ENCODE assay signal across 24 cellular contexts in genomic region chr3:171841620-171842000, GRCh38. TPM values are rescaled to one million over a fixed set of nuclear protein-coding genes. Genes with fewer than 3 reads are reported as not detected.
DNase-seq lines count a peak whose midpoint lies in the region; ATAC-seq and TF ChIP-seq lines count a peak whose summit lies in the region.
"Had no signal": no experiment of that assay in that cellular context is flagged by ENCODE, and none has a peak within 500 bp of the region (broad histone marks: within the 10 kb centered on the region; RNA-seq: fewer than 3 reads in every experiment).

No MANE protein-coding gene starts in this region.

- H3K9me3 ChIP-seq in adipocyte (ENCODE audit: control insufficient read depth, low read length) (no peaks in the 10 kb centered on the region), neuronal stem cell (replicated peaks in 1 of 2; ENCODE audit: control insufficient read depth in 2 of 2, insufficient read depth in 1 of 2, low read depth in 1 of 2, low read length in 2 of 2) (no peaks in the 10 kb centered on the region), colonic mucosa (no peaks in the 10 kb centered on the region)
- H3K9me3 ChIP-seq: adrenal gland, prostate gland, tibial artery had no signal

- no peak for ATAC-seq in activated T-cell treated with anti-CD3 and anti-CD28 coated beads, Interleukin-2, amount 50 U/mL, for 72 hours (replicated peaks in 1 of 2)
- ATAC-seq in HG02870 (IDR thresholded peaks at IDR 0.05; ENCODE audit: unreplicated experiment): no peak

- H3K4me1 ChIP-seq in adipocyte (ENCODE audit: control insufficient read depth, insufficient read depth, low read length): peaks cover 36% of the 10 kb centered on the region
- H3K4me1 ChIP-seq in neuronal stem cell (ENCODE audit: control insufficient read depth in 2 of 2, insufficient read depth in 1 of 2, low read depth in 1 of 2, low read length in 2 of 2): peaks cover 5 to 32% of the 10 kb centered on the region in 2 donors
- peaks cover 6% of the 10 kb centered on the region for H3K4me1 ChIP-seq in colonic mucosa
- H3K4me1 ChIP-seq: prostate gland had no signal

- no peak overlapping the region for H3K27ac Mint-ChIP-seq in activated T-cell treated with anti-CD3 and anti-CD28 coated beads, Interleukin-2, amount 50 U/mL, for 72 hours
- H3K27ac Mint-ChIP-seq: memory B cell had no signal

- no peak for TF ChIP-seq CTCF in colonic mucosa (IDR thresholded peaks at IDR 0.05)

- H3K4me3 ChIP-seq in adipocyte (ENCODE audit: low read length) (no peak overlapping the region), neuronal stem cell (ENCODE audit: low read length in 2 of 2) (no peak overlapping the region), colonic mucosa (no peak overlapping the region)
- H3K4me3 ChIP-seq: adrenal gland, prostate gland, tibial artery had no signal

- no peaks in the 10 kb centered on the region for H3K36me3 Mint-ChIP-seq in activated T-cell treated with anti-CD3 and anti-CD28 coated beads, Interleukin-2, amount 50 U/mL, for 72 hours (ENCODE audit: insufficient read depth in 2 of 2)
- H3K36me3 Mint-ChIP-seq: memory B cell had no signal

- H2AFZ ChIP-seq in neuronal stem cell (ENCODE audit: low read length): peak overlapping the region; percentile 50

- H4K8ac ChIP-seq in neuronal stem cell (ENCODE audit: low read depth, low read length): no peak overlapping the region

- H3K79me1 ChIP-seq in neuronal stem cell (ENCODE audit: low read depth, low read length): no peaks in the 10 kb centered on the region

- H3K27ac ChIP-seq in neuronal stem cell (replicated peaks; ENCODE audit: low read length) (no peak overlapping the region), colonic mucosa (no peak overlapping the region)
- H3K27ac ChIP-seq: adrenal gland, prostate gland, WERI-Rb-1 had no signal

- H3K36me3 ChIP-seq in adipocyte (ENCODE audit: control insufficient read depth, insufficient read depth, low read length, severe bottlenecking) (no peaks in the 10 kb centered on the region), neuronal stem cell (replicated peaks in 1 of 2; ENCODE audit: control insufficient read depth in 2 of 2, insufficient read depth in 2 of 2, low read length in 2 of 2) (no peaks in the 10 kb centered on the region), colonic mucosa (no peaks in the 10 kb centered on the region)
- H3K36me3 ChIP-seq: adrenal gland, prostate gland, tibial artery, WERI-Rb-1 had no signal

- no peak overlapping the region for H3K4ac ChIP-seq in neuronal stem cell (ENCODE audit: low read length)

- no peak overlapping the region for H3K4me2 ChIP-seq in neuronal stem cell (ENCODE audit: insufficient read depth, low read length, poor library complexity, severe bottlenecking)

- H3K9me3 Mint-ChIP-seq in activated T-cell treated with anti-CD3 and anti-CD28 coated beads, Interleukin-2, amount 50 U/mL, for 72 hours: peaks cover 0 to 1% of the 10 kb centered on the region in 2 donors
- H3K9me3 Mint-ChIP-seq: nephron progenitor cell had no signal

- no peak overlapping the region for H2BK120ac ChIP-seq in neuronal stem cell (ENCODE audit: low read depth, low read length)

- H3K9ac ChIP-seq in adipocyte (ENCODE audit: low read length) (no peak overlapping the region), neuronal stem cell (ENCODE audit: low read depth, low read length, poor library complexity) (no peak overlapping the region), colonic mucosa (ENCODE audit: low read depth in 2 of 2, low read length in 2 of 2) (no peak overlapping the region)

- H3K4me1 Mint-ChIP-seq in activated T-cell treated with anti-CD3 and anti-CD28 coated beads, Interleukin-2, amount 50 U/mL, for 72 hours (ENCODE audit: low read depth): peaks cover 9% of the 10 kb centered on the region

- no peak overlapping the region for H2BK12ac ChIP-seq in neuronal stem cell (ENCODE audit: low read length)

- H2BK5ac ChIP-seq in neuronal stem cell (ENCODE audit: low read length): no peak overlapping the region

- no peak overlapping the region for H3K14ac ChIP-seq in neuronal stem cell (ENCODE audit: low read length)

- no peaks in the 10 kb centered on the region for H3K27me3 ChIP-seq in adipocyte (replicated peaks; ENCODE audit: control insufficient read depth, insufficient read depth, low read length)
- no peaks in the 10 kb centered on the region for H3K27me3 ChIP-seq in neuronal stem cell (ENCODE audit: control insufficient read depth in 3 of 3, insufficient read depth in 3 of 3, low read depth in 1 of 3, low read length in 3 of 3)
- no peaks in the 10 kb centered on the region for H3K27me3 ChIP-seq in colonic mucosa
- H3K27me3 ChIP-seq: adrenal gland, tibial artery had no signal

- no peak overlapping the region for H2BK15ac ChIP-seq in neuronal stem cell (ENCODE audit: low read length)

- H3K4me3 Mint-ChIP-seq in activated T-cell treated with anti-CD3 and anti-CD28 coated beads, Interleukin-2, amount 50 U/mL, for 72 hours: no peak overlapping the region
- H3K4me3 Mint-ChIP-seq: memory B cell, nephron progenitor cell had no signal

- H4K91ac ChIP-seq in neuronal stem cell (ENCODE audit: low read depth, low read length, poor library complexity): no peak overlapping the region

- peaks cover 34% of the 10 kb centered on the region for H3K27me3 Mint-ChIP-seq in activated T-cell treated with anti-CD3 and anti-CD28 coated beads, Interleukin-2, amount 50 U/mL, for 72 hours (ENCODE audit: low read depth)

- H3K18ac ChIP-seq in neuronal stem cell (ENCODE audit: low read length): no peak overlapping the region

- intact Hi-C loops in colonic mucosa (cut with DNase I): no loop called here

- H3K23ac ChIP-seq in neuronal stem cell (ENCODE audit: low read depth, low read length, poor library complexity): no peak overlapping the region

- no peak overlapping the region for H2AK5ac ChIP-seq in neuronal stem cell (ENCODE audit: low read depth, low read length)

- WGBS in neuronal stem cell (ENCODE audit: extremely low coverage in 2 of 2, insufficient read length in 2 of 2, insufficient replicate concordance in 1 of 2), 2 donors: no CpG with 5 or more reads among the region's 1 CpG

- DNase-seq in Daoy (ENCODE audit: low read depth): peak; percentile 34
- DNase-seq in adipocyte (ENCODE audit: low read depth): peak; percentile 68
- DNase-seq in fibroblast of peridontal ligament (ENCODE audit: extremely low read depth): peak; percentile 38
- DNase-seq in neuronal stem cell (ENCODE audit: low spot score): no peak
- no peak for DNase-seq in activated T-cell treated with anti-CD3 and anti-CD28 coated beads, Interleukin-2, amount 50 U/mL, for 72 hours
- no peak for DNase-seq in activated T-cell treated with anti-CD3 and anti-CD28 coated beads, Interleukin-2, amount 50 U/mL, for 1 hour
- DNase-seq in colonic mucosa: no peak
- DNase-seq: activated CD8-positive, alpha-beta memory T cell treated with anti-CD3 and anti-CD28 coated beads, Interleukin-2, amount 50 U/mL, for 48 hours; activated gamma-delta T cell; adrenal gland; foreskin melanocyte; KG1; NCI-H1694; nephron progenitor cell; small intestine; stimulated activated CD4-positive, alpha-beta T cell treated with anti-CD3 and anti-CD28 coated beads, Interleukin-2, amount 100 ng/mL, for 48 hours; stimulated activated naive CD4-positive, alpha-beta T cell treated with Interleukin-2 at 50 U/mL for 16 hours; tibial artery; WERI-Rb-1 had no signal

RNA-seq across cellular contexts. Expression of gene TMEM212, which starts 1.5 kb away (rescaled TPM):
- total RNA-seq in Daoy (2014; rRNA removed; shearing (Covaris generic)): not detected in 2 replicates
- not detected for polyA plus RNA-seq in neuronal stem cell (2013, experiment 1 of 2)
- not detected for polyA plus RNA-seq in neuronal stem cell (2013, experiment 2 of 2)
- total RNA-seq in activated T-cell treated with anti-CD3 and anti-CD28 coated beads, Interleukin-2, amount 50 U/mL, for 72 hours: not detected
- not detected for total RNA-seq in colonic mucosa
- total RNA-seq: adrenal gland; kidney epithelial cell; prostate gland; T-helper 1 cell treated with Interleukin-12 subunit alpha and Interleukin-12 subunit beta and Interleukin-4 antibody, amounts not matched to agents 30 ng/mL and 1 ng/mL, for 36 hours had no signal
- polyA plus RNA-seq: adrenal gland, small intestine had no signal

RNA-seq across cellular contexts. Expression of gene PLD1, which starts 31.3 kb away (rescaled TPM):
- total RNA-seq in Daoy (2014; rRNA removed; shearing (Covaris generic)): 5.7 and 7.8 TPM in 2 replicates
- polyA plus RNA-seq in neuronal stem cell (2013, experiment 1 of 2): 1.6 TPM
- 0.36 TPM for polyA plus RNA-seq in neuronal stem cell (2013, experiment 2 of 2)
- 1 to 10 TPM in 1 of 2 donors, under 1 TPM in 1; 0.65 to 4.1 TPM for total RNA-seq in activated T-cell treated with anti-CD3 and anti-CD28 coated beads, Interleukin-2, amount 50 U/mL, for 72 hours
- total RNA-seq in colonic mucosa: 10 to 100 TPM; 49.6 to 81.3 TPM

Comparison
In these comparisons a context has a peak if more than half of its experiments do, and no peak if none do; other contexts are left out.
1. DNase-seq: peak in Daoy (single experiment), adipocyte (single experiment) and fibroblast of peridontal ligament (single experiment); none in neuronal stem cell (single experiment), activated T-cell treated with anti-CD3 and anti-CD28 coated beads, Interleukin-2, amount 50 U/mL, for 72 hours (0 of 2), activated T-cell treated with anti-CD3 and anti-CD28 coated beads, Interleukin-2, amount 50 U/mL, for 1 hour (single experiment) and colonic mucosa (single experiment).